In the genomic region with DNA sequence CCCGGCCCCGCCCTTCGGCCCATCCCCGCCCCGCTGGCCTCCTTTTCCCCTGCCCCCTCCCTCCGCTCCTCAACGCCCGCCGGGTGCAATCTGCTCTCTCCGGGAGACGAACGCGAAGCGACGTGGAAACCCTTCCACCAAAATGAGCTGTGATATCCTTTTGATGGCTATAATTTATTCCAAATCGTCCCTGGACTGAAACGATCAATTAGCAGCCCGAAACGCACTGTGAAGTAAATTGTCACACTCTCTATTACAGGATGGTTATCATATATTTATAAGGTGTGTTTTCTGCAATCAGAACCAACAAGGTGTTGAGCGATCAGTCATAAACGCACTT, we compare ENCODE assay signal across 8 cellular contexts.
A peak's percentile ranks its signal among the peaks of the same experiment; 100 is the strongest.
DNase-seq lines count a peak whose midpoint lies in the region; ATAC-seq and TF ChIP-seq lines count a peak whose summit lies in the region.

No MANE protein-coding gene starts in this region.

- no peak overlapping the region for H3K18ac ChIP-seq in mesendoderm (ENCODE audit: low read length)

- H4K8ac ChIP-seq in mesendoderm (ENCODE audit: low read depth, low read length) = no peak overlapping the region

- no peaks in the 10 kb centered on the region for H3K79me2 ChIP-seq in mesendoderm (ENCODE audit: control insufficient read depth, insufficient read depth, low read length)

- H3K9ac ChIP-seq in mesendoderm (ENCODE audit: low read length) = no peak overlapping the region

- in situ Hi-C loops in astrocyte of the spinal cord (cut with HindIII; ENCODE audit: low sequenced_read_pairs) = no loop called here

- H3K36me3 ChIP-seq in mesendoderm (ENCODE audit: control insufficient read depth, insufficient read depth, low read length) = no peaks in the 10 kb centered on the region

- no peak overlapping the region for H3K27ac Mint-ChIP-seq in stimulated activated naive CD8-positive, alpha-beta T cell treated with anti-CD3 and anti-CD28 coated beads, Interleukin-15, Interleukin-2, amounts not matched to agents 100 ng/mL and 50 ng/mL, for 24 hours

- H3K4me1 Mint-ChIP-seq in stimulated activated naive CD8-positive, alpha-beta T cell treated with anti-CD3 and anti-CD28 coated beads, Interleukin-15, Interleukin-2, amounts not matched to agents 100 ng/mL and 50 ng/mL, for 24 hours (ENCODE audit: low read depth) = peaks cover 7% of the 10 kb centered on the region

- H2BK15ac ChIP-seq in mesendoderm (replicated peaks; ENCODE audit: low read depth) = no peak overlapping the region

- H3K27me3 ChIP-seq in mesendoderm (ENCODE audit: insufficient read depth, low read length, poor library complexity) = peaks cover 4% of the 10 kb centered on the region

- H3K4me3 Mint-ChIP-seq in stimulated activated naive CD8-positive, alpha-beta T cell treated with anti-CD3 and anti-CD28 coated beads, Interleukin-15, Interleukin-2, amounts not matched to agents 100 ng/mL and 50 ng/mL, for 24 hours = peak overlapping the region; percentile 70

- H3K4me3 ChIP-seq in astrocyte of the spinal cord (ENCODE audit: low read depth, low read length) (peak overlapping the region; percentile 41), mesendoderm (ENCODE audit: low read length) (no peak overlapping the region)

- H2BK5ac ChIP-seq in mesendoderm (ENCODE audit: low read length) = no peak overlapping the region

- no peak for TF ChIP-seq CTCF in astrocyte of the spinal cord (IDR thresholded peaks at IDR 0.05; ENCODE audit: low read depth, low read length)
- no peak for TF ChIP-seq CTCF in GM10266 (IDR thresholded peaks at IDR 0.05; ENCODE audit: control insufficient read depth, insufficient read depth, low read depth, missing control alignments)

- no peaks in the 10 kb centered on the region for H3K79me1 ChIP-seq in mesendoderm (ENCODE audit: low read length)

- H2AK5ac ChIP-seq in mesendoderm (ENCODE audit: low read length) = no peak overlapping the region

- no peak overlapping the region for H3K4ac ChIP-seq in mesendoderm (ENCODE audit: low read depth, low read length)

- no peak overlapping the region for H3K27ac ChIP-seq in mesendoderm (ENCODE audit: low read depth, low read length)

- H3K56ac ChIP-seq in mesendoderm (ENCODE audit: low read length) = no peak overlapping the region

- no peak overlapping the region for H2BK120ac ChIP-seq in mesendoderm (ENCODE audit: low read depth, low read length)

- no peak overlapping the region for H3K23ac ChIP-seq in mesendoderm (ENCODE audit: low read length)

- WGBS in mesendoderm (ENCODE audit: extremely low coverage, insufficient coverage, low lambda C conversion rate) = no CpG with 5 or more reads among the region's 21 CpGs

- no peak for ATAC-seq in stimulated activated naive CD8-positive, alpha-beta T cell treated with anti-CD3 and anti-CD28 coated beads, Interleukin-15, Interleukin-2, amounts not matched to agents 100 U/mL and 50 U/mL, for 24 hours
- ATAC-seq in HG02571 (IDR thresholded peaks at IDR 0.05; ENCODE audit: unreplicated experiment) (no peak), HG03039 (IDR thresholded peaks at IDR 0.05; ENCODE audit: unreplicated experiment) (no peak)

- no peaks in the 10 kb centered on the region for H3K9me3 Mint-ChIP-seq in stimulated activated naive CD8-positive, alpha-beta T cell treated with anti-CD3 and anti-CD28 coated beads, Interleukin-15, Interleukin-2, amounts not matched to agents 100 ng/mL and 50 ng/mL, for 24 hours

- H3K4me2 ChIP-seq in mesendoderm (ENCODE audit: low read length) = peak overlapping the region; percentile 81

- DNase-seq in stimulated activated naive CD8-positive, alpha-beta T cell treated with anti-CD3 and anti-CD28 coated beads, Interleukin-15, Interleukin-2, amounts not matched to agents 100 U/mL and 50 U/mL, for 24 hours = no peak
- DNase-seq in astrocyte of the spinal cord (ENCODE audit: low read depth, low spot score) (no peak), mesendoderm (no peak), T1000 (lab: John Stamatoyannopoulos, UW) (no peak), GM10266 (ENCODE audit: extremely low spot score) (no peak)

- H4K5ac ChIP-seq in mesendoderm (ENCODE audit: low read length) = no peak overlapping the region

- H3K36me3 Mint-ChIP-seq in stimulated activated naive CD8-positive, alpha-beta T cell treated with anti-CD3 and anti-CD28 coated beads, Interleukin-15, Interleukin-2, amounts not matched to agents 100 ng/mL and 50 ng/mL, for 24 hours (ENCODE audit: low read depth) = no peaks in the 10 kb centered on the region

- H3K4me1 ChIP-seq in mesendoderm (ENCODE audit: control insufficient read depth, low read depth, low read length) = no peaks in the 10 kb centered on the region

- peaks cover 65% of the 10 kb centered on the region for H3K27me3 Mint-ChIP-seq in stimulated activated naive CD8-positive, alpha-beta T cell treated with anti-CD3 and anti-CD28 coated beads, Interleukin-15, Interleukin-2, amounts not matched to agents 100 ng/mL and 50 ng/mL, for 24 hours
